In the genomic region with DNA sequence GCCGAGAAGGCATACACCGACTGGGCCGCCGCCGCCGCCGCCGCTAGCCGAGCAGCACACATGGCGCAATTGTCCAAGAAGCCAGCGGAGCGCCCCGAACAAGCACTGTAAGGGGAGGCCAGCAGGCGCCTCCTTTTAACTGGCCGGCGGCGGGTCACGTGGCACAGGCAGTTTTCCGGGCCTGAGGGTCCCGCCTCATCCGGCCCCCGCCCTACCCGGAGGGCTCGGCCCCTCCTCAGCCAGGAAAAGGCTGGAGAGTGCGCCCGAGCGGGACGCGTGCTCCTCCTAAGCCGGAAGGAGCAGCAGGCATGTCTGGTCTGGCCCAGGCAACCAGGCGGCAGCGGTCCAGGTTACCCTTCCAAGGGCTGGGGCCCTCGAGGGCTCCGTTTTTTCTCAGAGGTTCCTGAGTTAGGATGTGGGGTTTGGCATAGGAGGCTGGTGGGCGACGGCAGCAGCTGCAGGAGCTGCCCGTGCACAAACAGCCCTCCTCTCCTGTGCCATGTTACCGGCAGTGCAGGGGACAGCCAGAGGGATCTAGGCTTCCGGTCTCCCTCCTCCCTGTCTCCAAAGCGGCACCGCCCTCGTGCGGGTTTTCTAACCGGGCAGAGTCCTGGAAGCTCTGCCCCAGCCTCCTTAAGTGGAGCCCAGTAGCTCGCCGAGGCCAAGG, we compare ENCODE assay signal across 8 cellular contexts. TPM values are rescaled to one million over a fixed set of nuclear protein-coding genes. Genes with fewer than 3 reads are reported as not detected.
A peak's percentile ranks its signal among the peaks of the same experiment; 100 is the strongest.
DNase-seq lines count a peak whose midpoint lies in the region; ATAC-seq and TF ChIP-seq lines count a peak whose summit lies in the region.

A gene (minus strand): TSS at position 137 of the 667 bp plus-strand sequence. CDS start 75 bp downstream, at position 62.

- peaks cover 43 to 44% of the 10 kb centered on the region in 2 experiments for H3K36me3 ChIP-seq in trophoblast cell (ENCODE audit: control insufficient read depth in 1 of 2, insufficient read depth in 2 of 2, low read length in 2 of 2)
- peaks cover 0 to 36% (median 10%) of the 10 kb centered on the region in 4 donors for H3K36me3 ChIP-seq in transverse colon

- H3K9ac ChIP-seq in trophoblast cell (ENCODE audit: low read length): peak within 1 kb of the TSS; percentile 43

- H2AK5ac ChIP-seq in trophoblast cell (ENCODE audit: low read length): peak within 1 kb of the TSS; percentile 90

- H2AFZ ChIP-seq in trophoblast cell (ENCODE audit: insufficient read depth, low read length, poor library complexity): peak within 1 kb of the TSS; percentile 74

- no peaks in the 10 kb centered on the region for H3K27me3 Mint-ChIP-seq in T-cell

- CTCF ChIA-PET in T-cell (lab: Charles Lee): interaction anchor here in 1 of 2 donors (3.3 kb wide), 1 partner anchor 18 kb away, joined by 13 read pairs; a partner anchor contains a TSS

- H3K4me3 ChIP-seq in GM12864 (ENCODE audit: low read depth, low read length): peak within 1 kb of the TSS; percentile 95
- peak within 1 kb of the TSS; percentile 73 for H3K4me3 ChIP-seq in trophoblast cell (ENCODE audit: low read depth, low read length)
- peak within 1 kb of the TSS; percentile 55 to 84 (median 68) for H3K4me3 ChIP-seq in transverse colon

- peak within 1 kb of the TSS; percentile 93 for H3K4ac ChIP-seq in trophoblast cell (ENCODE audit: low read depth, low read length)

- peaks cover 35% of the 10 kb centered on the region for H3K36me3 Mint-ChIP-seq in T-cell

- in situ Hi-C loops in transverse colon (cut with MboI; ENCODE audit: low pct_ligation_motif_present in 1 of 4, low pct_unique_long_range_greater_than_20kb in 1 of 4, low sequenced_read_pairs in 3 of 4): no loop called here

- H2BK120ac ChIP-seq in trophoblast cell (ENCODE audit: insufficient read depth, low read length, poor library complexity): peak within 1 kb of the TSS; percentile 96

- H4K8ac ChIP-seq in trophoblast cell (ENCODE audit: low read depth, low read length): peak within 1 kb of the TSS; percentile 96

- peak within 1 kb of the TSS; percentile 58 for H3K4me2 ChIP-seq in trophoblast cell (ENCODE audit: low read length)

- no peak for TF ChIP-seq EP300 in transverse colon (IDR thresholded peaks at IDR 0.05; ENCODE audit: low read depth)

- peaks cover 13% of the 10 kb centered on the region for H3K79me1 ChIP-seq in trophoblast cell (ENCODE audit: low read length)

- TF ChIP-seq CTCF in GM12864 (IDR thresholded peaks at IDR 0.05; ENCODE audit: low read depth, low read length, missing control alignments): no peak
- TF ChIP-seq CTCF in transverse colon (IDR thresholded peaks at IDR 0.05): peak in 2 of 5 experiments; percentile 10 to 15

- TF ChIP-seq POLR2A in transverse colon (IDR thresholded peaks at IDR 0.05): peak; percentile 97

- H4K91ac ChIP-seq in trophoblast cell (ENCODE audit: low read depth, low read length): peak within 1 kb of the TSS; percentile 95

- POLR2A ChIA-PET in T-cell (lab: Charles Lee): interaction anchor here (0.8 to 1.6 kb wide), 3 partner anchors 18 to 19 kb away, joined by 3 to 10 read pairs (median 4); a partner anchor contains a TSS

- peaks cover 2% of the 10 kb centered on the region for H3K9me3 ChIP-seq in trophoblast cell (ENCODE audit: insufficient read depth, low read depth, low read length)
- no peaks in the 10 kb centered on the region for H3K9me3 ChIP-seq in transverse colon

- H3K23ac ChIP-seq in trophoblast cell (ENCODE audit: low read length): no peak within 1 kb of the TSS

- peaks cover 8% of the 10 kb centered on the region for H3K79me2 ChIP-seq in trophoblast cell (ENCODE audit: control insufficient read depth, insufficient read depth, low read length, poor library complexity)

- H2BK5ac ChIP-seq in trophoblast cell (ENCODE audit: low read depth, low read length, poor library complexity): peak within 1 kb of the TSS; percentile 92

- H3K27ac ChIP-seq in adipose tissue (ENCODE audit: low read depth, low read length) (peak within 1 kb of the TSS; percentile 71), trophoblast cell (ENCODE audit: low read depth, low read length) (peak within 1 kb of the TSS; percentile 98), transverse colon (peak within 1 kb of the TSS; percentile 90 to 98 (median 94))

- no peaks in the 10 kb centered on the region for H3K9me3 Mint-ChIP-seq in T-cell

- peak within 1 kb of the TSS; percentile 94 for H3K18ac ChIP-seq in trophoblast cell (ENCODE audit: low read length)

- 1 to 2% (median 1%) methylated on average over 41 to 45 of the region's 46 CpGs for WGBS in adipose tissue, 3 donors
- WGBS in trophoblast cell (ENCODE audit: extremely low coverage, insufficient coverage, insufficient read length): no CpG with 5 or more reads among the region's 46 CpGs
- WGBS in transverse colon (ENCODE audit: low coverage in 1 of 2), 2 donors: 1% methylated on average over 24 of the region's 46 CpGs; no CpG with 5 or more reads in 1 of the 2 donors

- H3K27me3 ChIP-seq in trophoblast cell (ENCODE audit: insufficient read depth, low read length): no peaks in the 10 kb centered on the region
- no peaks in the 10 kb centered on the region for H3K27me3 ChIP-seq in transverse colon

- H4K12ac ChIP-seq in trophoblast cell (ENCODE audit: low read depth, low read length): peak within 1 kb of the TSS; percentile 90

- peak within 1 kb of the TSS; percentile 95 for H3K14ac ChIP-seq in trophoblast cell (ENCODE audit: low read length)

- peak within 1 kb of the TSS; percentile 93 to 95 for H3K27ac Mint-ChIP-seq in T-cell

- DNase-seq in GM12864 (ENCODE audit: low read depth): peak; percentile 75
- DNase-seq in NCI-H1417 treated with DMSO at 0.1 percent for 48 hours (lab: John Stamatoyannopoulos, UW): peak; percentile 52
- peak; percentile 37 to 81 (median 55) for DNase-seq in T-cell
- peak; percentile 97 for DNase-seq in cardiac septum (ENCODE audit: low spot score)
- peak; percentile 85 for DNase-seq in trophoblast cell
- DNase-seq in transverse colon: peak; percentile 97

- H3K4me1 ChIP-seq in trophoblast cell (ENCODE audit: control insufficient read depth in 1 of 2, insufficient read depth in 2 of 2, low read length in 2 of 2): peaks cover 9 to 10% of the 10 kb centered on the region in 2 experiments
- H3K4me1 ChIP-seq in transverse colon: peaks cover 13 to 41% (median 20%) of the 10 kb centered on the region in 4 donors

- peak within 1 kb of the TSS; percentile 67 for H2BK12ac ChIP-seq in trophoblast cell (ENCODE audit: low read length)

- intact Hi-C loops in cardiac septum (cut with DNase I): loop anchor here (2.0 to 5.0 kb wide), 2 partner anchors 54 to 89 kb away; a partner anchor contains a TSS
- intact Hi-C loops in transverse colon (cut with DNase I; ENCODE audit: low total_unique reads): no loop called here

- ATAC-seq in HG02642 (IDR thresholded peaks at IDR 0.05; ENCODE audit: poor library complexity, unreplicated experiment) (peak; percentile 82), T-cell (replicated peaks in 1 of 4) (peak; percentile 81 to 88 (median 87))

- peaks cover 28 to 38% (median 34%) of the 10 kb centered on the region in 3 donors for H3K4me1 Mint-ChIP-seq in T-cell

- peak within 1 kb of the TSS; percentile 87 to 98 (median 95) for H3K4me3 Mint-ChIP-seq in T-cell

RNA-seq across cellular contexts. Expression of the gene that starts here (rescaled TPM):
- total RNA-seq in T-cell: 10 to 100 TPM; 45.1 to 87.5 (median 73.8) TPM
- 1,000 to 10,000 TPM in 1 of 3 donors, 100 to 1,000 TPM in 2; 174 to 1,140 (median 788) TPM for polyA plus RNA-seq in adipose tissue
- total RNA-seq in cardiac septum: 106 TPM
- polyA plus RNA-seq in trophoblast cell (2013): 163 and 164 TPM in 2 replicates
- 100 to 1,000 TPM; 155 to 485 (median 274) TPM for total RNA-seq in transverse colon

Comparison
In these comparisons a context has a peak if more than half of its experiments do, and no peak if none do; other contexts are left out.
1. Peak in every context shown above with its lines: DNase-seq, ATAC-seq, H3K4me3 ChIP-seq and H3K27ac ChIP-seq.